Comparison of ENCODE assay signal across 13 cellular contexts in genomic region chr2:37665622-37666362, GRCh38. TPM values are rescaled to one million over a fixed set of nuclear protein-coding genes. Genes with fewer than 3 reads are reported as not detected.
A peak's percentile ranks its signal among the peaks of the same experiment; 100 is the strongest.
DNase-seq lines count a peak whose midpoint lies in the region; ATAC-seq and TF ChIP-seq lines count a peak whose summit lies in the region.
"Had no signal": no experiment of that assay in that cellular context is flagged by ENCODE, and none has a peak within 500 bp of the region (broad histone marks: within the 10 kb centered on the region; RNA-seq: fewer than 3 reads in every experiment).

No MANE protein-coding gene starts in this region.

- peaks cover 85% of the 10 kb centered on the region for H3K4me1 Mint-ChIP-seq in activated T-cell treated with anti-CD3 and anti-CD28 coated beads, Interleukin-2, amount 50 U/mL, for 24 hours (ENCODE audit: low read depth)
- peaks cover 51% of the 10 kb centered on the region for H3K4me1 Mint-ChIP-seq in activated CD8-positive, alpha-beta T cell treated with anti-CD3 and anti-CD28 coated beads, Interleukin-2, amount 10 ng/mL, durations not matched to agents 7 days and 5 days (ENCODE audit: low read depth)

- H3K4me3 Mint-ChIP-seq in activated T-cell treated with anti-CD3 and anti-CD28 coated beads, Interleukin-2, amount 50 U/mL, for 24 hours: peak overlapping the region; percentile 2
- H3K4me3 Mint-ChIP-seq in activated CD8-positive, alpha-beta T cell treated with anti-CD3 and anti-CD28 coated beads, Interleukin-2, amount 10 ng/mL, durations not matched to agents 7 days and 5 days: no peak overlapping the region

- H3K9ac ChIP-seq in stomach smooth muscle (ENCODE audit: low read length in 2 of 2): peak overlapping the region in 1 of 2 donors; percentile 43

- no peaks in the 10 kb centered on the region for H3K9me3 Mint-ChIP-seq in activated T-cell treated with anti-CD3 and anti-CD28 coated beads, Interleukin-2, amount 50 U/mL, for 24 hours
- H3K9me3 Mint-ChIP-seq in activated CD8-positive, alpha-beta T cell treated with anti-CD3 and anti-CD28 coated beads, Interleukin-2, amount 10 ng/mL, durations not matched to agents 7 days and 5 days (ENCODE audit: insufficient read depth): no peaks in the 10 kb centered on the region

- POLR2A ChIA-PET in activated CD8-positive, alpha-beta T cell treated with anti-CD3 and anti-CD28 coated beads, Interleukin-2, amount 10 ng/mL, durations not matched to agents 7 days and 5 days (lab: Charles Lee): interaction anchor here (1.2 to 1.3 kb wide), 2 partner anchors 11 to 45 kb away, joined by 3 read pairs; no protein-coding TSS in a partner anchor
- POLR2A ChIA-PET in HEK293T (lab: Yijun Ruan, JAX): no interaction called here

- H3K27me3 Mint-ChIP-seq in activated T-cell treated with anti-CD3 and anti-CD28 coated beads, Interleukin-2, amount 50 U/mL, for 24 hours: no peaks in the 10 kb centered on the region
- H3K27me3 Mint-ChIP-seq in activated CD8-positive, alpha-beta T cell treated with anti-CD3 and anti-CD28 coated beads, Interleukin-2, amount 10 ng/mL, durations not matched to agents 7 days and 5 days (ENCODE audit: low read depth): no peaks in the 10 kb centered on the region

- H3K36me3 Mint-ChIP-seq in activated T-cell treated with anti-CD3 and anti-CD28 coated beads, Interleukin-2, amount 50 U/mL, for 24 hours (ENCODE audit: low read depth): peaks cover 91% of the 10 kb centered on the region
- peaks cover 59% of the 10 kb centered on the region for H3K36me3 Mint-ChIP-seq in activated CD8-positive, alpha-beta T cell treated with anti-CD3 and anti-CD28 coated beads, Interleukin-2, amount 10 ng/mL, durations not matched to agents 7 days and 5 days (ENCODE audit: low read depth)

- CTCF ChIA-PET in activated CD8-positive, alpha-beta T cell treated with anti-CD3 and anti-CD28 coated beads, Interleukin-2, amount 10 ng/mL, durations not matched to agents 7 days and 5 days (lab: Charles Lee): interaction anchor here (0.7 to 2.1 kb wide), 4 partner anchors 8 to 976 kb away, joined by 3 to 5 read pairs (median 3); no protein-coding TSS in a partner anchor
- CTCF ChIA-PET in HEK293T (lab: Yijun Ruan, JAX): interaction anchor here (1.1 kb wide), 1 partner anchor 121 kb away, joined by 3 read pairs; no protein-coding TSS in a partner anchor

- H3K4me3 ChIP-seq in lower lobe of right lung: peak overlapping the region; percentile 9
- H3K4me3 ChIP-seq in stomach smooth muscle (ENCODE audit: low read length in 2 of 2): peak overlapping the region; percentile 2 to 44

- in situ Hi-C loops in G401 (cut with HindIII; ENCODE audit: low sequenced_read_pairs): no loop called here

- intact Hi-C loops in lower lobe of right lung (cut with DNase I): no loop called here

- H3K4me1 ChIP-seq in lower lobe of right lung (peaks cover 88% of the 10 kb centered on the region), stomach smooth muscle (ENCODE audit: control insufficient read depth, insufficient read depth, low read length) (peaks cover 44% of the 10 kb centered on the region)

- no peaks in the 10 kb centered on the region for H3K27me3 ChIP-seq in lower lobe of right lung (ENCODE audit: low read depth)
- no peaks in the 10 kb centered on the region for H3K27me3 ChIP-seq in stomach smooth muscle (ENCODE audit: control insufficient read depth in 1 of 2, insufficient read depth in 2 of 2, low read length in 2 of 2)

- no peak for TF ChIP-seq CTCF in lower lobe of right lung (IDR thresholded peaks at IDR 0.05)

- no peak for ATAC-seq in activated CD8-positive, alpha-beta T cell treated with anti-CD3 and anti-CD28 coated beads, Interleukin-2, amount 10 ng/mL, durations not matched to agents 7 days and 5 days
- ATAC-seq in lower lobe of right lung: no peak
- ATAC-seq: sciatic nerve had no signal

- H3K36me3 ChIP-seq in lower lobe of right lung: peaks cover 21% of the 10 kb centered on the region
- peaks cover 0 to 2% of the 10 kb centered on the region in 2 donors for H3K36me3 ChIP-seq in stomach smooth muscle (ENCODE audit: control insufficient read depth in 2 of 2, insufficient read depth in 2 of 2, low read length in 2 of 2)

- DNase-seq in activated T-cell treated with anti-CD3 and anti-CD28 coated beads, Interleukin-2, amount 50 U/mL, for 24 hours: no peak
- DNase-seq in activated T-cell treated with anti-CD3 and anti-CD28 coated beads, Interleukin-2, amount 50 U/mL, for 48 hours: no peak
- no peak for DNase-seq in activated CD8-positive, alpha-beta T cell treated with anti-CD3 and anti-CD28 coated beads, Interleukin-2, amount 10 ng/mL, durations not matched to agents 7 days and 5 days
- DNase-seq in lower lobe of right lung: no peak
- DNase-seq in G401 (ENCODE audit: low spot score): no peak
- no peak for DNase-seq in NCI-H1436 (lab: John Stamatoyannopoulos, UW)
- DNase-seq in HEK293T (ENCODE audit: extremely low spot score): no peak
- DNase-seq: GOT3, KBM-7, NCI-H2171, T-helper 9 cell had no signal

- H3K9me3 ChIP-seq in lower lobe of right lung (no peaks in the 10 kb centered on the region), stomach smooth muscle (ENCODE audit: control insufficient read depth in 2 of 2, low read length in 2 of 2) (no peaks in the 10 kb centered on the region)

- H3K27ac Mint-ChIP-seq in activated T-cell treated with anti-CD3 and anti-CD28 coated beads, Interleukin-2, amount 50 U/mL, for 24 hours: peak overlapping the region; percentile 77
- peak overlapping the region; percentile 29 for H3K27ac Mint-ChIP-seq in activated CD8-positive, alpha-beta T cell treated with anti-CD3 and anti-CD28 coated beads, Interleukin-2, amount 10 ng/mL, durations not matched to agents 7 days and 5 days

- no peak overlapping the region for H3K27ac ChIP-seq in lower lobe of right lung
- H3K27ac ChIP-seq in stomach smooth muscle (ENCODE audit: low read length): peak overlapping the region; percentile 26

TF ChIP-seq in HEK293T, 16 proteins besides CTCF, POLR2A, EP300 and RAD21:
- TF ChIP-seq CTBP1 (IDR thresholded peaks at IDR 0.05; ENCODE audit: borderline replicate concordance) (no peak), NFRKB (IDR thresholded peaks at IDR 0.05) (no peak), FOXM1 (IDR thresholded peaks at IDR 0.05; ENCODE audit: borderline replicate concordance) (no peak), FOXK2 (IDR thresholded peaks at IDR 0.05) (no peak), TARDBP (IDR thresholded peaks at IDR 0.05) (no peak), PKNOX1 (IDR thresholded peaks at IDR 0.05) (no peak), BHLHE40 (IDR thresholded peaks at IDR 0.05; ENCODE audit: borderline replicate concordance) (no peak), SP1 (IDR thresholded peaks at IDR 0.05) (no peak), ELF4 (IDR thresholded peaks at IDR 0.05) (no peak), ARNT (IDR thresholded peaks at IDR 0.05) (no peak), FOXA1 (IDR thresholded peaks at IDR 0.05) (no peak), L3MBTL2 (conservative IDR thresholded peaks at IDR 0.05) (no peak), SUZ12 (IDR thresholded peaks at IDR 0.05) (no peak), ZNF384 (IDR thresholded peaks at IDR 0.05) (no peak), HDGF (IDR thresholded peaks at IDR 0.05; ENCODE audit: borderline replicate concordance) (no peak), LEF1 (IDR thresholded peaks at IDR 0.05; ENCODE audit: borderline replicate concordance) (no peak)
TF ChIP-seq in HEK293T: peak in this region for 0.

RNA-seq across cellular contexts. Expression of gene CDC42EP3, which starts 5.7 kb away (rescaled TPM):
- total RNA-seq in activated CD8-positive, alpha-beta T cell treated with anti-CD3 and anti-CD28 coated beads, Interleukin-2, amount 10 ng/mL, durations not matched to agents 7 days and 5 days: 10 to 100 TPM; 30.1 to 33.2 TPM
- 73.1 TPM for total RNA-seq in lower lobe of right lung
- 0.07 TPM in 1 of 2 replicates, not detected in the other for total RNA-seq in G401 (2014; rRNA removed; shearing (Covaris generic))

Comparison
In these comparisons a context has a peak if more than half of its experiments do, and no peak if none do; other contexts are left out.
1. RNA of gene CDC42EP3, which starts 5.7 kb away (total RNA-seq): 73.1 TPM in lower lobe of right lung (single experiment) and 30.1 to 33.2 TPM in activated CD8-positive, alpha-beta T cell treated with anti-CD3 and anti-CD28 coated beads, Interleukin-2, amount 10 ng/mL, durations not matched to agents 7 days and 5 days; 0.07 TPM in G401; every median in the first group is over 10 times any median in the second.